Comparison of ENCODE assay signal across 9 cellular contexts in the genomic region with DNA sequence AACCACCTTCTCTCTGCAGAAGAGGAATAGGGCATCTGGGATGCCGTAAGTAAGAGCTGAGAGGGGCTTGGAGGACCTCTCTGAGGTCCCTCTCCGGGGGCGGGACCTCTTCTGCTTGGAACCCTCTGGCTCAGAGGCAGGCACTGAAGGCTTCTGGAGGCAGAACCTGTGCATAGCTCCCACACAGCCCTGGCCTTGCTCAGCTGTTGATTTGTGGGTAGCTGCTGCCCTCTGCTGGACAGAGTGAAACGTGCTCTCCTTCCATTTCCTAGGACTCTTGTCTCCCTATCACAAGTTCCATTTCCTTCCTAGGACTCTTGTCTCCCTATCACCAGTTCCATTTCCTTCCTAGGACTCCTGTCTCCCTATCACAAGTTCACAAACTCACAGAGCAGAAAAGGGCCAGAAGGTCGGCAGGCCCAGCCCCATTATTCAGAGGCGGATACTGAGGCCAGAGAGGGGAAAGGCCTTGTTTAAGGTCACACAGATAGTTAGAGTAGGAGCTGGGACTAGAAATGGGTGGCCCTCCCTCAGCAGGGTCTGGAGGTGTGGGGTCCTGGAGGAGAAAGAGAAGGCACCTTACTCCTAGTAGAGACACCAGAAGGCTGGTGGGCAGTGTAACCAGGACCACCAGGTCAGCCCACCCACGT. TPM values are rescaled to one million over a fixed set of nuclear protein-coding genes. Genes with fewer than 3 reads are reported as not detected.
DNase-seq lines count a peak whose midpoint lies in the region; ATAC-seq, FAIRE-seq and TF ChIP-seq lines count a peak whose summit lies in the region.
"Had no signal": no experiment of that assay in that cellular context is flagged by ENCODE, and none has a peak within 500 bp of the region (broad histone marks: within the 10 kb centered on the region; RNA-seq: fewer than 3 reads in every experiment).

No MANE protein-coding gene starts in this region.

- H3K14ac ChIP-seq in H1 (ENCODE audit: insufficient read length), result no peak overlapping the region

- no peak overlapping the region for H3K23ac ChIP-seq in H1 (ENCODE audit: insufficient read length)

- H2BK15ac ChIP-seq in H1 (ENCODE audit: low read length), result no peak overlapping the region

- H4K20me1 ChIP-seq in H1 (replicated peaks in 1 of 2; ENCODE audit: control insufficient read depth in 1 of 2, insufficient read depth in 2 of 2, low read length in 2 of 2), result no peaks in the 10 kb centered on the region

- WGBS in H1 (ENCODE audit: extremely low coverage in 1 of 2, insufficient coverage in 1 of 2, insufficient read length in 1 of 2, insufficient replicate concordance in 2 of 2, low coverage in 1 of 2, low lambda C conversion rate in 2 of 2, missing lambda C conversion rate in 1 of 2), 2 experiments, result 40% methylated on average over 7 of the region's 7 CpGs; no CpG with 5 or more reads in 1 of the 2 experiments

- no peaks in the 10 kb centered on the region for H3K79me1 ChIP-seq in H1 (ENCODE audit: low read depth, low read length)

- peak overlapping the region; percentile 47; the same call in 1 of the 2 replicates for H4K8ac ChIP-seq in H1 (ENCODE audit: extremely low read depth, insufficient read depth, low read length)

- no peak overlapping the region for H3K4me3 ChIP-seq in Caco-2 (ENCODE audit: low read depth, low read length)
- no peak overlapping the region for H3K4me3 ChIP-seq in H1 (ENCODE audit: extremely low read depth in 1 of 4, insufficient read depth in 2 of 4, low read depth in 3 of 4, low read length in 4 of 4)

- H3K9me3 ChIP-seq in Caco-2 (no peaks in the 10 kb centered on the region), H1 (ENCODE audit: insufficient read depth in 2 of 2, low read depth in 1 of 2, low read length in 1 of 2) (no peaks in the 10 kb centered on the region)

- H4K91ac ChIP-seq in H1 (replicated peaks; ENCODE audit: insufficient read length, low read length), result no peak overlapping the region

- H3K79me2 ChIP-seq in H1 (ENCODE audit: control insufficient read depth in 1 of 2, insufficient read depth in 2 of 2, low read length in 2 of 2), result no peaks in the 10 kb centered on the region

- H4K5ac ChIP-seq in H1 (ENCODE audit: insufficient read length, low read depth, low read length), result no peak overlapping the region

- TF ChIP-seq POLR2A in H1 (IDR thresholded peaks at IDR 0.05; ENCODE audit: control extremely low read depth in 1 of 2, low read depth in 2 of 2, low read length in 2 of 2), result no peak

- H3K56ac ChIP-seq in H1 (replicated peaks; ENCODE audit: insufficient read length, low read depth, low read length), result no peak overlapping the region

- TF ChIP-seq CTCF in Caco-2 (IDR thresholded peaks at IDR 0.05; ENCODE audit: insufficient read depth in 1 of 2, low read depth in 1 of 2, low read length in 1 of 2, severe bottlenecking in 1 of 2, unreplicated experiment in 1 of 2), result peak; percentile 90 to 96
- TF ChIP-seq CTCF in H1 (IDR thresholded peaks at IDR 0.05; ENCODE audit: control extremely low read depth in 1 of 3, insufficient read depth in 1 of 3, low read depth in 1 of 3, low read length in 3 of 3), result peak; percentile 79 to 97 (median 90)
- TF ChIP-seq CTCF in mesothelial cell of epicardium (IDR thresholded peaks at IDR 0.05; ENCODE audit: unreplicated experiment), result peak; percentile 87

- H3K36me3 ChIP-seq in Caco-2 (ENCODE audit: control insufficient read depth, insufficient read depth, low read length), result no peaks in the 10 kb centered on the region
- no peaks in the 10 kb centered on the region for H3K36me3 ChIP-seq in H1 (ENCODE audit: control insufficient read depth in 2 of 4, insufficient read depth in 4 of 4, low read length in 3 of 4)

- DNase-seq in Caco-2, result peak; percentile 81 to 85
- DNase-seq in HS-27A (ENCODE audit: low read depth), result peak; percentile 39
- peak; percentile 62 for DNase-seq in NOMO-1 treated with DMSO at 0.1 percent for 48 hours (lab: John Stamatoyannopoulos, UW; ENCODE audit: unreplicated experiment)
- peak; percentile 89 for DNase-seq in activated CD8-positive, alpha-beta memory T cell treated with anti-CD3 and anti-CD28 coated beads for 24 hours
- DNase-seq in H1 (ENCODE audit: low read depth in 1 of 2, low spot score in 2 of 2), result peak; percentile 78 to 90
- peak; percentile 61 to 87 for DNase-seq in mesothelial cell of epicardium (ENCODE audit: low spot score in 2 of 2, unreplicated experiment in 2 of 2)
- DNase-seq in stimulated activated CD8-positive, alpha-beta memory T cell treated with anti-CD3 and anti-CD28 coated beads, Interleukin-4, amount 100 ng/mL, for 1 hour (ENCODE audit: low read depth in 2 of 2, low spot score in 1 of 2), result peak; percentile 49 to 51

- peak; percentile 97 to 99 for TF ChIP-seq RAD21 in H1 (IDR thresholded peaks at IDR 0.05 in 1 of 2, conservative IDR thresholded peaks at IDR 0.05 in 1 of 2; ENCODE audit: low read depth in 2 of 2, low read length in 2 of 2)

- POLR2A ChIA-PET in Caco-2 (lab: Charles Lee) (no interaction called here), H1 (lab: Charles Lee; ENCODE audit: partially characterized antibody) (interaction anchor here (0.9 to 2.0 kb wide), 7 partner anchors 14 to 288 kb away, joined by 3 to 6 read pairs (median 4); a partner anchor contains a TSS)

- no TSS peak for BruUV-seq in Caco-2 (replicated peaks; lab: Mats Ljungman, UMichigan)

- no peak overlapping the region for H2AK5ac ChIP-seq in H1 (ENCODE audit: low read depth, low read length)

- H3K4ac ChIP-seq in H1 (replicated peaks; ENCODE audit: insufficient read length, low read depth, low read length), result no peak overlapping the region

- no peak overlapping the region for H2BK120ac ChIP-seq in H1 (replicated peaks; ENCODE audit: low read depth, low read length)

- intact Hi-C loops in Caco-2 (cut with micrococcal nuclease; ENCODE audit: unreplicated experiment), result loop anchor here (1.0 to 5.0 kb wide), 6 partner anchors 16 to 400 kb away; no protein-coding TSS in a partner anchor

- no peak overlapping the region for H3K4me2 ChIP-seq in H1 (ENCODE audit: insufficient read depth in 1 of 2, low read depth in 2 of 2, low read length in 2 of 2)

- CTCF ChIA-PET in Caco-2 (lab: Charles Lee), result interaction anchor here (0.6 to 1.9 kb wide), 19 partner anchors 11 to 406 kb away, joined by 3 to 35 read pairs (median 5); a partner anchor contains a TSS
- CTCF ChIA-PET in H1 (lab: Charles Lee; ENCODE audit: partially characterized antibody), result interaction anchor here (0.6 to 11.1 kb wide), 62 partner anchors 8 to 576 kb away, joined by 3 to 214 read pairs (median 4); a partner anchor contains a TSS

- H3K4me1 ChIP-seq in Caco-2 (no peaks in the 10 kb centered on the region), H1 (replicated peaks in 1 of 4; ENCODE audit: control insufficient read depth in 3 of 4, insufficient read depth in 4 of 4, low read length in 3 of 4) (peaks cover 2 to 7% (median 5%) of the 10 kb centered on the region in 4 experiments; a peak in 5 of 7 replicates)

- no peaks in the 10 kb centered on the region for H3K27me3 Mint-ChIP-seq in Caco-2 (ENCODE audit: insufficient read depth, unreplicated experiment)
- no peaks in the 10 kb centered on the region for H3K27me3 Mint-ChIP-seq in mesothelial cell of epicardium (ENCODE audit: low read depth)
- H3K27me3 Mint-ChIP-seq: activated naive CD8-positive, alpha-beta T cell had no signal

- H2AFZ ChIP-seq in H1 (ENCODE audit: low read length), result no peak overlapping the region

- H3K27me3 ChIP-seq in Caco-2 (replicated peaks; ENCODE audit: control insufficient read depth, insufficient read depth, low read length), result no peaks in the 10 kb centered on the region
- no peaks in the 10 kb centered on the region for H3K27me3 ChIP-seq in H1 (replicated peaks in 1 of 4; ENCODE audit: control insufficient read depth in 3 of 4, extremely low read depth in 1 of 4, insufficient read depth in 3 of 4, low read length in 3 of 4)

- no peaks in the 10 kb centered on the region for H3K9me3 Mint-ChIP-seq in Caco-2 (ENCODE audit: unreplicated experiment)
- H3K9me3 Mint-ChIP-seq in mesothelial cell of epicardium, result no peaks in the 10 kb centered on the region

- H3K4me1 Mint-ChIP-seq in Caco-2 (ENCODE audit: low read depth, unreplicated experiment) (no peaks in the 10 kb centered on the region), mesothelial cell of epicardium (peaks cover 20% of the 10 kb centered on the region)

- H3K27ac ChIP-seq in H1 (ENCODE audit: low read depth, low read length), result no peak overlapping the region

- H3K4me3 Mint-ChIP-seq in Caco-2 (ENCODE audit: unreplicated experiment) (no peak overlapping the region), mesothelial cell of epicardium (no peak overlapping the region)
- H3K4me3 Mint-ChIP-seq: activated naive CD8-positive, alpha-beta T cell had no signal

- H3K36me3 Mint-ChIP-seq in Caco-2 (ENCODE audit: insufficient read depth, unreplicated experiment) (peaks cover 8% of the 10 kb centered on the region), mesothelial cell of epicardium (peaks cover 8% of the 10 kb centered on the region)

- no peak overlapping the region for H2BK20ac ChIP-seq in H1 (ENCODE audit: low read length)

- no peaks in the 10 kb centered on the region for H3K23me2 ChIP-seq in H1 (ENCODE audit: low read depth, low read length)

- no peak for TF ChIP-seq EP300 in H1 (IDR thresholded peaks at IDR 0.05; ENCODE audit: borderline replicate concordance in 1 of 2, low read depth in 2 of 2, low read length in 2 of 2)

- H2BK12ac ChIP-seq in H1 (ENCODE audit: low read depth, low read length), result no peak overlapping the region

- H3K18ac ChIP-seq in H1 (ENCODE audit: extremely low read depth, low read length), result no peak overlapping the region

- peak; percentile 75 for ATAC-seq in GM21367 (IDR thresholded peaks at IDR 0.05; ENCODE audit: unreplicated experiment)

- no peak overlapping the region for H2BK5ac ChIP-seq in H1 (ENCODE audit: low read depth, low read length)

- FAIRE-seq in H1 (lab: Jason Lieb, UNC), result peak; percentile 70

- H3K27ac Mint-ChIP-seq in Caco-2 (ENCODE audit: unreplicated experiment), result no peak overlapping the region
- H3K27ac Mint-ChIP-seq in mesothelial cell of epicardium, result no peak overlapping the region
- H3K27ac Mint-ChIP-seq: activated naive CD8-positive, alpha-beta T cell had no signal

- H3K9ac ChIP-seq in H1 (replicated peaks in 1 of 4; ENCODE audit: extremely low read depth in 1 of 4, low read depth in 3 of 4, low read length in 3 of 4), result no peak overlapping the region

RNA-seq across cellular contexts. Expression of a gene that starts 30.3 kb away (rescaled TPM):
- total RNA-seq in Caco-2 (2022) (380 and 394 TPM in 2 replicates), mesothelial cell of epicardium (87.5 to 92.2 TPM (median 90.3 TPM) in 3 replicates)
- 247 and 270 TPM in 2 replicates for total RNA-seq in H1 (2021; fragmentation: NEBNext Ultra II Directional; extraction: Animal tissue kit (Norgen Biotek cat#: 25700))
- polyA plus RNA-seq in H1 (2011; rRNA removed), result 387 and 476 TPM in 2 replicates
- 366 TPM for polyA plus RNA-seq in H1 (2011; cell fraction: cytosol; rRNA removed)
- polyA plus RNA-seq in H1 (2011; cell fraction: nucleus; rRNA removed), result 441 TPM
- polyA plus RNA-seq in H1 (2012, experiment 1 of 2), result 220 to 267 TPM (median 246 TPM) in 4 replicates
- 41.7 TPM for polyA plus RNA-seq in H1 (2012, experiment 2 of 2)
- polyA plus RNA-seq in H1 (2013, experiment 1 of 2), result 220 TPM
- polyA plus RNA-seq in H1 (2013, experiment 2 of 2), result 214 TPM
- polyA minus RNA-seq in H1 (2011; rRNA and poly(A)+ RNA removed), result 477 and 569 TPM in 2 replicates
- polyA minus RNA-seq in H1 (2011; cell fraction: cytosol; rRNA and poly(A)+ RNA removed), result 278 TPM
- polyA minus RNA-seq in H1 (2011; cell fraction: nucleus; rRNA and poly(A)+ RNA removed), result 382 TPM

RNA-seq across cellular contexts. Expression of a gene that starts 59.7 kb away (rescaled TPM):
- total RNA-seq in Caco-2 (2022) (75.2 and 78.7 TPM in 2 replicates), mesothelial cell of epicardium (36.5 to 37.5 TPM (median 36.6 TPM) in 3 replicates)
- 125 and 129 TPM in 2 replicates for total RNA-seq in H1 (2021; fragmentation: NEBNext Ultra II Directional; extraction: Animal tissue kit (Norgen Biotek cat#: 25700))
- polyA plus RNA-seq in H1 (2011; rRNA removed), result 47.7 and 50.0 TPM in 2 replicates
- 85.5 TPM for polyA plus RNA-seq in H1 (2011; cell fraction: cytosol; rRNA removed)
- polyA plus RNA-seq in H1 (2011; cell fraction: nucleus; rRNA removed), result 60.8 TPM
- 88.5 to 127 TPM (median 90.7 TPM) in 4 replicates for polyA plus RNA-seq in H1 (2012, experiment 1 of 2)
- 39.1 TPM for polyA plus RNA-seq in H1 (2012, experiment 2 of 2)
- polyA plus RNA-seq in H1 (2013, experiment 1 of 2), result 84.7 TPM
- 87.8 TPM for polyA plus RNA-seq in H1 (2013, experiment 2 of 2)
- polyA minus RNA-seq in H1 (2011; rRNA and poly(A)+ RNA removed), result 12.2 and 13.2 TPM in 2 replicates
- 26.6 TPM for polyA minus RNA-seq in H1 (2011; cell fraction: cytosol; rRNA and poly(A)+ RNA removed)
- 21.5 TPM for polyA minus RNA-seq in H1 (2011; cell fraction: nucleus; rRNA and poly(A)+ RNA removed)

Comparison
In these comparisons a context has a peak if more than half of its experiments do, and no peak if none do; other contexts are left out.
1. DNase-seq: peak in every context shown above with its lines; median percentile 89 in activated CD8-positive, alpha-beta memory T cell treated with anti-CD3 and anti-CD28 coated beads for 24 hours; 84 in H1; 83 in Caco-2; 74 in mesothelial cell of epicardium; 62 in NOMO-1 treated with DMSO at 0.1 percent for 48 hours; 50 in stimulated activated CD8-positive, alpha-beta memory T cell treated with anti-CD3 and anti-CD28 coated beads, Interleukin-4, amount 100 ng/mL, for 1 hour; 39 in HS-27A.